In the genomic region with DNA sequence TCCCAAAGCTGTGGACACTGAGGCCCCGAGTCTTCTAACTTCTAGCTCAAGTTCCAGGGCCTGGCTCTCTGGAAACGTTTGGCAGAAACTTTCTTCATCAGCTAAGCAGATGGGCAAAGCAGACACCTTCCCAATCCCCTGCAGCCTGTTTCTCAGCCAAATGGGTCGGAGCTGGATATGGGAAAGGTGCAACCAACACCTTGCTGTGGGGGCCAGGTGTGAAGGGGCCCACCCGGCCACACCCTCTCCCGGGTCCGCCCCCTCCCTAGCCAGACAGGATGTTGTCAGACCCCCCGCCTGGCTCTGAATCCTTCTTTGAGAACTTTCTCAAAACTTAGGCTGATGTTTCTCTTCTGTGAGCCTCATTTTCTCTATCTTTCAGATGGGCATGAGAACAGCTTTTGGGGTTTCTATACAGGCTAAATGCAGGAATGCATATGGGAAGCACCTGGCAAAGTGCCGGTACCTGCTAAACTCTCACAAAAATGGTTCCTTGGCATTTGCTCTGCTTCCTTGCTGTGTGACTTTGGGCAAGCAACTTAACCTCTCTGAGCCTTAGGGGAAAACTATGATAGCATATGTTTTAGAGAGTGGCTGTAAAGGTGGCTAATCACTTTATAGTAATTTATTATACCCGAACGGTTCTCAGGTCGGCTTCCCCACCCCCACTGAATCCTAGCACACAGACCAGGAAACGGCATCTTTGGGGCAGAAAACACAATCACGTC, we compare ENCODE assay signal across 9 cellular contexts. TPM values are rescaled to one million over a fixed set of nuclear protein-coding genes. Genes with fewer than 3 reads are reported as not detected.
DNase-seq lines count a peak whose midpoint lies in the region; ATAC-seq, FAIRE-seq and TF ChIP-seq lines count a peak whose summit lies in the region.
"Had no signal": no experiment of that assay in that cellular context is flagged by ENCODE, and none has a peak within 500 bp of the region (broad histone marks: within the 10 kb centered on the region; RNA-seq: fewer than 3 reads in every experiment).

No MANE protein-coding gene starts in this region.

- intact Hi-C loops in GM12878 (cut with micrococcal nuclease; ENCODE audit: unreplicated experiment), result no loop called here
- intact Hi-C loops in right lobe of liver (cut with DNase I), result loop anchor here (5.0 kb wide), 2 partner anchors 83 to 88 kb away; no protein-coding TSS in a partner anchor
- intact Hi-C loops in testis (cut with DNase I; ENCODE audit: low total_unique reads), result loop anchor here (5.0 kb wide), 1 partner anchor 88 kb away; no protein-coding TSS in a partner anchor

- no peak overlapping the region for H2AFZ ChIP-seq in GM12878 (ENCODE audit: control insufficient read depth, low read depth, low read length)

- H3K9me3 ChIP-seq in GM12878 (replicated peaks; ENCODE audit: control insufficient read depth, insufficient read depth, low read length), result no peaks in the 10 kb centered on the region
- no peaks in the 10 kb centered on the region for H3K9me3 ChIP-seq in right lobe of liver
- H3K9me3 ChIP-seq in testis, result no peaks in the 10 kb centered on the region

- TF ChIP-seq RAD21 in GM12878 (IDR thresholded peaks at IDR 0.05; ENCODE audit: insufficient read depth, low read depth, low read length), result no peak

- H3K4me2 ChIP-seq in GM12878 (ENCODE audit: control insufficient read depth, insufficient read depth), result no peak overlapping the region

- no peaks in the 10 kb centered on the region for H3K36me3 ChIP-seq in GM12878 (ENCODE audit: control insufficient read depth in 2 of 2, insufficient read depth in 2 of 2, low read length in 1 of 2)
- H3K36me3 ChIP-seq in right lobe of liver, result no peaks in the 10 kb centered on the region
- H3K36me3 ChIP-seq in testis (ENCODE audit: low read depth, missing control alignments), result no peaks in the 10 kb centered on the region

- DNase-seq in HFFc6 (no peak), GM12878 (ENCODE audit: low read depth, low spot score) (no peak), right lobe of liver (no peak), testis (no peak), occipital lobe (lab: John Stamatoyannopoulos, UW) (no peak), Kasumi-1 (lab: John Stamatoyannopoulos, UW) (no peak)
- DNase-seq: stimulated activated CD4-positive, alpha-beta T cell treated with anti-CD3 and anti-CD28 coated beads, Interleukin-4, amount 100 ng/mL, for 24 hours had no signal

- in situ Hi-C loops in GM12878 (cut with MboI), result loop anchor here (5.0 kb wide), 2 partner anchors 88 to 183 kb away; no protein-coding TSS in a partner anchor

- CTCF ChIA-PET in GM12878 (lab: Yijun Ruan, JAX), result interaction anchor here (0.6 to 14.7 kb wide), 3 partner anchors 14 to 185 kb away, joined by 3 to 369 read pairs (median 4); no protein-coding TSS in a partner anchor

- peaks cover 14% of the 10 kb centered on the region for H3K27me3 Mint-ChIP-seq in HFFc6 (ENCODE audit: insufficient read depth)

- FAIRE-seq in GM12878 (lab: Jason Lieb, UNC), result no peak
- FAIRE-seq: endometrium had no signal

- H4K20me1 ChIP-seq in GM12878 (ENCODE audit: control insufficient read depth, insufficient read depth), result no peaks in the 10 kb centered on the region

- peaks cover 18% of the 10 kb centered on the region for H3K36me3 Mint-ChIP-seq in HFFc6 (ENCODE audit: low read depth)

- TF ChIP-seq POLR2A in GM12878 (IDR thresholded peaks at IDR 0.05; ENCODE audit: low read depth, low read length), result no peak
- TF ChIP-seq POLR2A in right lobe of liver (IDR thresholded peaks at IDR 0.05), result no peak
- no peak for TF ChIP-seq POLR2A in testis (IDR thresholded peaks at IDR 0.05)

- no peaks in the 10 kb centered on the region for H3K27me3 ChIP-seq in GM12878 (replicated peaks in 1 of 2; ENCODE audit: control insufficient read depth in 2 of 2, insufficient read depth in 2 of 2, low read length in 1 of 2)
- no peaks in the 10 kb centered on the region for H3K27me3 ChIP-seq in right lobe of liver
- no peaks in the 10 kb centered on the region for H3K27me3 ChIP-seq in testis

- H3K9ac ChIP-seq in GM12878 (ENCODE audit: control insufficient read depth, insufficient read depth, low read length), result no peak overlapping the region

- H3K27ac Mint-ChIP-seq in HFFc6, result peak overlapping the region; percentile 86

- no peaks in the 10 kb centered on the region for H3K9me3 Mint-ChIP-seq in HFFc6

- POLR2A ChIA-PET in GM12878 (lab: Charles Lee), result interaction anchor here (0.9 kb wide), 1 partner anchor 35 kb away, joined by 3 read pairs; no protein-coding TSS in a partner anchor

- H3K4me1 ChIP-seq in GM12878 (ENCODE audit: control insufficient read depth, insufficient read depth, low read length), result no peaks in the 10 kb centered on the region; the same call in 1 of the 2 replicates
- peaks cover 0 to 12% (median 3%) of the 10 kb centered on the region in 4 donors for H3K4me1 ChIP-seq in right lobe of liver
- H3K4me1 ChIP-seq in testis, result peaks cover 33% of the 10 kb centered on the region

- no peak for TF ChIP-seq EP300 in GM12878 (IDR thresholded peaks at IDR 0.05; ENCODE audit: borderline replicate concordance in 1 of 2, control insufficient read depth in 1 of 2, low read depth in 2 of 2, low read length in 2 of 2)

- TF ChIP-seq CTCF in HFFc6 (IDR thresholded peaks at IDR 0.05), result no peak
- TF ChIP-seq CTCF in GM12878 (IDR thresholded peaks at IDR 0.05 in 2 of 3, conservative IDR thresholded peaks at IDR 0.05 in 1 of 3; ENCODE audit: control insufficient read depth in 2 of 3, extremely low read depth in 1 of 3, insufficient read depth in 1 of 3, low read depth in 3 of 3, low read length in 3 of 3), result no peak
- TF ChIP-seq CTCF in right lobe of liver (IDR thresholded peaks at IDR 0.05), result no peak
- no peak for TF ChIP-seq CTCF in testis (IDR thresholded peaks at IDR 0.05)

- H3K4me1 Mint-ChIP-seq in HFFc6 (ENCODE audit: low read depth), result peaks cover 72% of the 10 kb centered on the region

- peak overlapping the region; percentile 93 for H3K4me3 Mint-ChIP-seq in HFFc6

- WGBS in GM12878 (ENCODE audit: insufficient coverage, insufficient replicate concordance, low lambda C conversion rate, missing lambda C conversion rate), result 38% methylated on average over 13 of the region's 13 CpGs
- 61% methylated on average over 9 of the region's 13 CpGs for WGBS in right lobe of liver (ENCODE audit: insufficient coverage, low coverage, low lambda C conversion rate, missing lambda C conversion rate)
- 56 to 66% methylated on average over 12 to 13 of the region's 13 CpGs for WGBS in testis, 2 donors

- no peaks in the 10 kb centered on the region for H3K79me2 ChIP-seq in GM12878 (ENCODE audit: control insufficient read depth, insufficient read depth, low read length)

- SMC1A ChIA-PET in GM12878 (lab: Charles Lee; ENCODE audit: uncharacterized antibody, unreplicated experiment), result interaction anchor here (0.9 to 2.9 kb wide), 3 partner anchors 87 to 129 kb away, joined by 3 to 14 read pairs (median 3); no protein-coding TSS in a partner anchor

- RAD21 ChIA-PET in GM12878 (lab: Charles Lee; ENCODE audit: unreplicated experiment), result interaction anchor here (0.7 to 11.4 kb wide), 2 partner anchors 11 to 85 kb away, joined by 3 to 234 read pairs; no protein-coding TSS in a partner anchor

- ATAC-seq in GM12878, result no peak
- no peak for ATAC-seq in right lobe of liver
- no peak for ATAC-seq in GM18520 (IDR thresholded peaks at IDR 0.05; ENCODE audit: unreplicated experiment)

- BruUV-seq in GM12878 (replicated peaks; lab: Mats Ljungman, UMichigan), result no TSS peak

- no peak overlapping the region for H3K4me3 ChIP-seq in GM12878
- peak overlapping the region; percentile 37 to 47 (median 46) for H3K4me3 ChIP-seq in right lobe of liver
- peak overlapping the region; percentile 61 to 70 for H3K4me3 ChIP-seq in testis

- H3K27ac ChIP-seq in GM12878 (ENCODE audit: control insufficient read depth, insufficient read depth), result no peak overlapping the region
- H3K27ac ChIP-seq in right lobe of liver, result peak overlapping the region in 2 of 3 donors; percentile 51 to 73
- H3K27ac ChIP-seq in testis, result peak overlapping the region in 1 of 2 donors; percentile 76

RNA-seq across cellular contexts. Expression of gene SNAI1, which starts 1.8 kb away (rescaled TPM):
- total RNA-seq in HFFc6 (2021; fragmentation: NEBNext Ultra II Directional; extraction: Animal tissue kit (Norgen Biotek cat#: 25700)), result 1 to 10 TPM; 4.7 to 6.8 (median 5.2) TPM
- total RNA-seq in GM12878 (2013; cell fraction: nucleolus; rRNA removed), result 1.2 and 1.6 TPM in 2 replicates
- total RNA-seq in GM12878 (2014; rRNA removed) (0.05 and 0.17 TPM in 2 replicates), GM12878 (2014; rRNA removed; fragmentation: Illumina TruSeq; extraction: Trizol) (0.09 and 0.13 TPM in 2 replicates), GM12878 (2021) (0.33 and 0.43 TPM in 2 replicates), right lobe of liver (1 to 10 TPM in 4 of 6 experiments, under 1 TPM in 2; 0.73 to 1.9 (median 1.1) TPM), testis (1 to 10 TPM; 7.0 to 7.6 TPM), occipital lobe (not detected)
- polyA plus RNA-seq in GM12878 (2011; ENCODE audit: low read depth), result not detected
- polyA plus RNA-seq in GM12878 (2011; rRNA removed) (0.11 TPM in 1 of 2 replicates, not detected in the other), GM12878 (2014; fragmentation: Illumina TruSeq; extraction: Trizol) (0.22 TPM in 1 of 2 replicates, not detected in the other), GM12878 (2014; fragmentation: Nextera tagmentation; extraction: Ambion mirVana) (not detected), GM12878 (2014; rRNA removed) (0.13 and 0.27 TPM in 2 replicates), GM12878 (2016; fragmentation: Nextera tagmentation; extraction: Ambion mirVana) (under 1 TPM; 0.78 to 0.79 TPM), testis (ENCODE audit: insufficient read depth, low read depth, low replicate concordance) (4.0 TPM)
- polyA plus RNA-seq in GM12878 (2011; cell fraction: cytosol; rRNA removed), result 0.08 TPM in 1 of 2 replicates, not detected in the other
- polyA plus RNA-seq in GM12878 (2011; cell fraction: nucleus; rRNA removed), result 0.56 and 0.61 TPM in 2 replicates
- 0.27 and 0.30 TPM in 2 replicates for polyA plus RNA-seq in GM12878 (2012)
- not detected in 2 replicates for polyA minus RNA-seq in GM12878 (2011; rRNA and poly(A)+ RNA removed)
- not detected in 2 replicates for polyA minus RNA-seq in GM12878 (2011; cell fraction: cytosol; rRNA and poly(A)+ RNA removed)
- 0.29 and 0.36 TPM in 2 replicates for polyA minus RNA-seq in GM12878 (2011; cell fraction: nucleus; rRNA and poly(A)+ RNA removed)

RNA-seq across cellular contexts. Expression of gene RNF114, which starts 48.4 kb away (rescaled TPM):
- total RNA-seq in HFFc6 (2021; fragmentation: NEBNext Ultra II Directional; extraction: Animal tissue kit (Norgen Biotek cat#: 25700)), result 10 to 100 TPM; 51.6 to 61.0 (median 56.1) TPM
- total RNA-seq in GM12878 (2013; cell fraction: nucleolus; rRNA removed), result 82.6 and 90.8 TPM in 2 replicates
- total RNA-seq in GM12878 (2014; rRNA removed) (48.0 and 48.3 TPM in 2 replicates), GM12878 (2014; rRNA removed; fragmentation: Illumina TruSeq; extraction: Trizol) (36.6 and 39.1 TPM in 2 replicates), GM12878 (2021) (56.9 and 62.9 TPM in 2 replicates), right lobe of liver (100 to 1,000 TPM in 1 of 6 experiments, 10 to 100 TPM in 5; 38.6 to 113 (median 44.9) TPM), testis (100 to 1,000 TPM; 472 to 531 TPM), occipital lobe (38.7 TPM)
- polyA plus RNA-seq in GM12878 (2011; ENCODE audit: low read depth), result 38.0 TPM
- polyA plus RNA-seq in GM12878 (2011; rRNA removed) (80.1 and 90.7 TPM in 2 replicates), GM12878 (2014; fragmentation: Illumina TruSeq; extraction: Trizol) (42.3 and 46.4 TPM in 2 replicates), GM12878 (2014; fragmentation: Nextera tagmentation; extraction: Ambion mirVana) (10 to 100 TPM; 28.0 to 33.2 TPM), GM12878 (2014; rRNA removed) (38.9 and 44.3 TPM in 2 replicates), GM12878 (2016; fragmentation: Nextera tagmentation; extraction: Ambion mirVana) (10 to 100 TPM; 75.3 to 82.3 TPM), testis (ENCODE audit: insufficient read depth, low read depth, low replicate concordance) (479 TPM)
- polyA plus RNA-seq in GM12878 (2011; cell fraction: cytosol; rRNA removed), result 122 and 152 TPM in 2 replicates
- polyA plus RNA-seq in GM12878 (2011; cell fraction: nucleus; rRNA removed), result 73.6 and 94.1 TPM in 2 replicates
- 53.8 and 60.3 TPM in 2 replicates for polyA plus RNA-seq in GM12878 (2012)
- 63.7 and 66.8 TPM in 2 replicates for polyA minus RNA-seq in GM12878 (2011; rRNA and poly(A)+ RNA removed)
- 24.3 and 36.8 TPM in 2 replicates for polyA minus RNA-seq in GM12878 (2011; cell fraction: cytosol; rRNA and poly(A)+ RNA removed)
- polyA minus RNA-seq in GM12878 (2011; cell fraction: nucleus; rRNA and poly(A)+ RNA removed), result 19.6 and 32.6 TPM in 2 replicates

Comparison
In these comparisons a context has a peak if more than half of its experiments do, and no peak if none do; other contexts are left out.
1. RNA of gene RNF114, which starts 48.4 kb away (total RNA-seq): 472 to 531 TPM in testis; 51.6 to 61.0 TPM in HFFc6, 36.6 to 90.8 TPM in GM12878, 38.6 to 113 TPM in right lobe of liver and 38.7 TPM in occipital lobe (single experiment); every median in the first group is over 4 times any median in the second.